10 cellular contexts compared by ENCODE assay signal in the genomic region with DNA sequence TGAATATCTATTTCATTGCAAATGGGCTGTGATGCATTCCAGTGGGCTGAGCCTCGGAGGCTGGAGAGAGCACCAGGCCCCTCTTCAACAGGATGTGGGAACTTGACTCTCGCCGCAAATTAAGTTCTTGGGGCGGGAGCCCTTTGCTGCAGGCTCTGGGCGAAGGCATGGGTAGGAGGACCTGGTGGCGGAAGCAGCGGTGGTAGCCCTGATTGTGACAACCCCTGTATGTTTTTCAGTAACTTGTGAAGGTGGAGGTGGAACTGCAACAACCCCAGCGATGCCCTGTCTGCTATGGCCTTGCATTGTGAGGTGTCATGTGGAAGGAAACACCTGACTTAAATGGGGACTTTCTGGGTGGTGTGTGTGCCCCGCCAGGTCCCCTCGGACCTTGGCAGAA. TPM values are rescaled to one million over a fixed set of nuclear protein-coding genes. Genes with fewer than 3 reads are reported as not detected.
A peak's percentile ranks its signal among the peaks of the same experiment; 100 is the strongest.
DNase-seq lines count a peak whose midpoint lies in the region; ATAC-seq and TF ChIP-seq lines count a peak whose summit lies in the region.
"Had no signal": no experiment of that assay in that cellular context is flagged by ENCODE, and none has a peak within 500 bp of the region (broad histone marks: within the 10 kb centered on the region; RNA-seq: fewer than 3 reads in every experiment).

No MANE protein-coding gene starts in this region.

- no peaks in the 10 kb centered on the region for H3K4me1 ChIP-seq in foreskin keratinocyte
- H3K4me1 ChIP-seq: tibial artery had no signal

- peak; percentile 89 for DNase-seq in central memory CD4-positive, alpha-beta T cell
- DNase-seq in stimulated activated CD8-positive, alpha-beta memory T cell treated with anti-CD3 and anti-CD28 coated beads, Interleukin-4, amount 100 ng/mL, for 48 hours = peak; percentile 80
- DNase-seq in foreskin keratinocyte (no peak), EL (no peak)
- DNase-seq: tibial artery had no signal

- no peak overlapping the region for H3K27ac ChIP-seq in foreskin keratinocyte
- H3K27ac ChIP-seq: tibial artery had no signal

- peaks cover 4% of the 10 kb centered on the region for H3K27me3 ChIP-seq in foreskin keratinocyte
- H3K27me3 ChIP-seq: tibial artery had no signal

- ATAC-seq in HG02759 (IDR thresholded peaks at IDR 0.05; ENCODE audit: unreplicated experiment) = peak; percentile 73
- peak; percentile 58 to 70 for ATAC-seq in activated CD4-positive, CD25-positive, alpha-beta regulatory T cell treated with anti-CD3 and anti-CD28 coated beads, Interleukin-2, amount 50 U/mL, for 24 hours
- no peak for ATAC-seq in GM19467 (IDR thresholded peaks at IDR 0.05; ENCODE audit: unreplicated experiment)
- ATAC-seq in foreskin keratinocyte = no peak
- no peak for ATAC-seq in HG03378 (IDR thresholded peaks at IDR 0.05; ENCODE audit: unreplicated experiment)

- TF ChIP-seq CTCF in foreskin keratinocyte (conservative IDR thresholded peaks at IDR 0.05) = no peak

RNA-seq across cellular contexts. Expression of gene FYB1, which starts 9.4 kb away (rescaled TPM):
- not detected in 2 replicates for total RNA-seq in foreskin keratinocyte
- not detected in 2 replicates for polyA plus RNA-seq in foreskin keratinocyte
- total RNA-seq: kidney epithelial cell had no signal

Comparison
In these comparisons a context has a peak if more than half of its experiments do, and no peak if none do; other contexts are left out.
1. ATAC-seq: peak in HG02759 (single experiment) and activated CD4-positive, CD25-positive, alpha-beta regulatory T cell treated with anti-CD3 and anti-CD28 coated beads, Interleukin-2, amount 50 U/mL, for 24 hours (2 of 2); none in GM19467 (single experiment), foreskin keratinocyte (single experiment) and HG03378 (single experiment).
2. DNase-seq: peak in central memory CD4-positive, alpha-beta T cell (single experiment) and stimulated activated CD8-positive, alpha-beta memory T cell treated with anti-CD3 and anti-CD28 coated beads, Interleukin-4, amount 100 ng/mL, for 48 hours (single experiment); none in foreskin keratinocyte (0 of 2) and EL (single experiment).